17 cellular contexts compared by ENCODE assay signal in the genomic region with DNA sequence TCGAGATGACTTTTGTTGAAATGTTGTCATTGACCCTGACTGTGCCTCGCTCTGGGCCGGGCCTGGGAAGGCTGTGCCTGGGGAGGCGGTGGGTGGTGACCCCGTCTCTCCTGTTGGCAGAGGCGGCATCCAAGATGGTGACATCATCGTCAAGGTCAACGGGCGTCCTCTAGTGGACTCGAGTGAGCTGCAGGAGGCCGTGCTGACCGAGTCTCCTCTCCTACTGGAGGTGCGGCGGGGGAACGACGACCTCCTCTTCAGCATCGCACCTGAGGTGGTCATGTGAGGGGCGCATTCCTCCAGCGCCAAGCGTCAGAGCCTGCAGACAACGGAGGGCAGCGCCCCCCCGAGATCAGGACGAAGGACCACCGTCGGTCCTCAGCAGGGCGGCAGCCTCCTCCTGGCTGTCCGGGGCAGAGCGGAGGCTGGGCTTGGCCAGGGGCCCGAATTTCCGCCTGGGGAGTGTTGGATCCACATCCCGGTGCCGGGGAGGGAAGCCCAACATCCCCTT. TPM values are rescaled to one million over a fixed set of nuclear protein-coding genes. Genes with fewer than 3 reads are reported as not detected.
DNase-seq lines count a peak whose midpoint lies in the region; ATAC-seq and TF ChIP-seq lines count a peak whose summit lies in the region.
"Had no signal": no experiment of that assay in that cellular context is flagged by ENCODE, and none has a peak within 500 bp of the region (broad histone marks: within the 10 kb centered on the region; RNA-seq: fewer than 3 reads in every experiment).

No MANE protein-coding gene starts in this region.

- H3K4me3 Mint-ChIP-seq in MCF 10A (ENCODE audit: unreplicated experiment): no peak overlapping the region
- no peak overlapping the region for H3K4me3 Mint-ChIP-seq in glutamatergic neuron (ENCODE audit: unreplicated experiment)
- H3K4me3 Mint-ChIP-seq: CD8-positive, alpha-beta memory T cell; T-helper 17 cell had no signal

- no peaks in the 10 kb centered on the region for H3K27me3 ChIP-seq in mammary epithelial cell (ENCODE audit: insufficient read depth, low read length)
- H3K27me3 ChIP-seq in mesenchymal stem cell (ENCODE audit: control insufficient read depth in 1 of 2, insufficient read depth in 1 of 2, low read length in 2 of 2): peaks cover 17 to 22% of the 10 kb centered on the region in 2 experiments
- no peaks in the 10 kb centered on the region for H3K27me3 ChIP-seq in aorta (ENCODE audit: control insufficient read depth in 1 of 2, insufficient read depth in 2 of 2, low read length in 1 of 2)

- dilution Hi-C loops in mammary epithelial cell (cut with HindIII; ENCODE audit: low sequenced_read_pairs): loop anchor here (5.0 kb wide), 1 partner anchor 101 kb away; no protein-coding TSS in a partner anchor

- H3K18ac ChIP-seq in mesenchymal stem cell (ENCODE audit: low read depth in 1 of 2, low read length in 2 of 2): peak overlapping the region in 1 of 2 experiments; percentile 42

- H3K27me3 Mint-ChIP-seq in MCF 10A (ENCODE audit: insufficient read depth, unreplicated experiment) (peaks cover 7% of the 10 kb centered on the region), glutamatergic neuron (ENCODE audit: unreplicated experiment) (peaks cover 18% of the 10 kb centered on the region)

- DNase-seq in mammary epithelial cell: no peak
- no peak for DNase-seq in MCF 10A (ENCODE audit: unreplicated experiment)
- peak; percentile 14 for DNase-seq in glutamatergic neuron
- DNase-seq in mesenchymal stem cell: no peak
- peak; percentile 51 to 81 for DNase-seq in aorta
- DNase-seq in ecto neural progenitor cell (ENCODE audit: low spot score): no peak
- DNase-seq in CD1c-positive myeloid dendritic cell (ENCODE audit: extremely low spot score): no peak
- no peak for DNase-seq in OCI-LY7 (ENCODE audit: low spot score)
- DNase-seq: activated naive CD4-positive, alpha-beta T cell treated with Interleukin-2 at 50 U/mL for 16 hours; CD8-positive, alpha-beta memory T cell; mucosa of descending colon; NCI-H1436 treated with DMSO at 0.1 percent for 48 hours; SHP77; stimulated activated naive CD4-positive, alpha-beta T cell; T-helper 17 cell had no signal

- WGBS in mammary epithelial cell (ENCODE audit: low coverage, missing lambda C conversion rate): 69% methylated on average over 16 of the region's 33 CpGs
- 91% methylated on average over 33 of the region's 33 CpGs for WGBS in mesenchymal stem cell
- WGBS in aorta, 2 donors: 80 to 86% methylated on average over 33 of the region's 33 CpGs

- H3K36me3 ChIP-seq in mammary epithelial cell (ENCODE audit: insufficient read depth, low read length): no peaks in the 10 kb centered on the region
- H3K36me3 ChIP-seq in mesenchymal stem cell (ENCODE audit: control insufficient read depth in 1 of 2, insufficient read depth in 2 of 2, low read depth in 1 of 2, low read length in 2 of 2): no peaks in the 10 kb centered on the region
- H3K36me3 ChIP-seq in aorta (ENCODE audit: control insufficient read depth in 1 of 2, insufficient read depth in 2 of 2, low read length in 1 of 2): no peaks in the 10 kb centered on the region
- no peaks in the 10 kb centered on the region for H3K36me3 ChIP-seq in OCI-LY7 (ENCODE audit: insufficient read depth, low read length)

- no peak overlapping the region for H2BK120ac ChIP-seq in mesenchymal stem cell (ENCODE audit: low read depth, low read length)

- H3K27ac ChIP-seq in mammary epithelial cell (ENCODE audit: insufficient read depth, low read depth, low read length) (no peak overlapping the region), mesenchymal stem cell (ENCODE audit: low read length, poor library complexity, severe bottlenecking) (no peak overlapping the region), aorta (ENCODE audit: low read depth in 1 of 2, low read length in 2 of 2) (no peak overlapping the region), OCI-LY7 (ENCODE audit: low read depth, low read length, poor library complexity, severe bottlenecking) (no peak overlapping the region)

- H3K9me3 ChIP-seq in mammary epithelial cell (replicated peaks; ENCODE audit: insufficient read depth, low read length): no peaks in the 10 kb centered on the region
- H3K9me3 ChIP-seq in mesenchymal stem cell (ENCODE audit: control insufficient read depth, low read length): no peaks in the 10 kb centered on the region
- H3K9me3 ChIP-seq in aorta (ENCODE audit: control insufficient read depth, low read length): no peaks in the 10 kb centered on the region
- no peaks in the 10 kb centered on the region for H3K9me3 ChIP-seq in OCI-LY7 (ENCODE audit: low read length)
- H3K9me3 ChIP-seq: mucosa of descending colon had no signal

- in situ Hi-C loops in mammary epithelial cell (cut with MboI; ENCODE audit: low sequenced_read_pairs in 2 of 2): no loop called here

- H2BK12ac ChIP-seq in mesenchymal stem cell (ENCODE audit: low read length in 2 of 2): no peak overlapping the region

- no peaks in the 10 kb centered on the region for H3K79me2 ChIP-seq in mammary epithelial cell (ENCODE audit: insufficient read depth, low read length)
- H3K79me2 ChIP-seq in OCI-LY7 (ENCODE audit: insufficient read depth, low read depth, low read length): no peaks in the 10 kb centered on the region

- H2BK5ac ChIP-seq in mesenchymal stem cell (ENCODE audit: low read depth, low read length, poor library complexity, severe bottlenecking): no peak overlapping the region

- no peaks in the 10 kb centered on the region for H3K9me2 ChIP-seq in OCI-LY7 (ENCODE audit: insufficient read depth, low read length)

- no peaks in the 10 kb centered on the region for H3K79me1 ChIP-seq in mesenchymal stem cell (replicated peaks; ENCODE audit: low read length, poor library complexity, severe bottlenecking)

- peaks cover 13% of the 10 kb centered on the region for H3K4me1 ChIP-seq in mammary epithelial cell (ENCODE audit: insufficient read depth, low read length)
- peaks cover 21% of the 10 kb centered on the region for H3K4me1 ChIP-seq in mesenchymal stem cell (ENCODE audit: control insufficient read depth, insufficient read depth, low read depth, low read length)
- H3K4me1 ChIP-seq in aorta (ENCODE audit: control insufficient read depth in 1 of 2, insufficient read depth in 2 of 2, low read length in 2 of 2): no peaks in the 10 kb centered on the region
- no peaks in the 10 kb centered on the region for H3K4me1 ChIP-seq in OCI-LY7 (ENCODE audit: insufficient read depth, low read length, poor library complexity, severe bottlenecking)

- no peak overlapping the region for H3K4ac ChIP-seq in mesenchymal stem cell (ENCODE audit: low read depth in 1 of 2, low read length in 2 of 2)

- POLR2A ChIA-PET in MCF 10A (lab: Yijun Ruan, JAX) (no interaction called here), OCI-LY7 (lab: Charles Lee) (no interaction called here)

- H3K23ac ChIP-seq in mesenchymal stem cell (ENCODE audit: low read length in 2 of 2): no peak overlapping the region

- H3K4me2 ChIP-seq in mammary epithelial cell (ENCODE audit: insufficient read depth, low read depth, low read length) (no peak overlapping the region), mesenchymal stem cell (ENCODE audit: low read length, poor library complexity, severe bottlenecking) (no peak overlapping the region), OCI-LY7 (ENCODE audit: low read length) (no peak overlapping the region)
- H3K4me2 ChIP-seq: A549 had no signal

- no TSS peak for BruUV-seq in mammary epithelial cell (replicated peaks; lab: Mats Ljungman, UMichigan)
- BruUV-seq in MCF 10A (replicated peaks; lab: Mats Ljungman, UMichigan): no TSS peak
- BruUV-seq in OCI-LY7 (replicated peaks; lab: Mats Ljungman, UMichigan): no TSS peak

- peaks cover 6% of the 10 kb centered on the region for H3K4me1 Mint-ChIP-seq in MCF 10A (ENCODE audit: insufficient read depth, unreplicated experiment)
- peaks cover 6% of the 10 kb centered on the region for H3K4me1 Mint-ChIP-seq in glutamatergic neuron (ENCODE audit: low read depth, unreplicated experiment)
- H3K4me1 Mint-ChIP-seq: CD8-positive, alpha-beta memory T cell; T-helper 17 cell had no signal

- intact Hi-C loops in mammary epithelial cell (cut with micrococcal nuclease): no loop called here
- intact Hi-C loops in MCF 10A (cut with micrococcal nuclease): no loop called here
- intact Hi-C loops in aorta (cut with DNase I): no loop called here
- intact Hi-C loops in OCI-LY7 (cut with micrococcal nuclease; ENCODE audit: unreplicated experiment): no loop called here

- no peak overlapping the region for H3K14ac ChIP-seq in mesenchymal stem cell (ENCODE audit: low read length in 2 of 2)

- H3K27ac Mint-ChIP-seq in MCF 10A (ENCODE audit: low read depth, unreplicated experiment) (no peak overlapping the region), glutamatergic neuron (ENCODE audit: unreplicated experiment) (no peak overlapping the region)
- H3K27ac Mint-ChIP-seq: CD8-positive, alpha-beta memory T cell; T-helper 17 cell had no signal

- H3K36me3 Mint-ChIP-seq in MCF 10A (ENCODE audit: insufficient read depth, unreplicated experiment) (peaks cover 7% of the 10 kb centered on the region), glutamatergic neuron (ENCODE audit: unreplicated experiment) (peaks cover 8% of the 10 kb centered on the region)
- H3K36me3 Mint-ChIP-seq: CD8-positive, alpha-beta memory T cell had no signal

- peak overlapping the region; percentile 27 for H4K8ac ChIP-seq in mesenchymal stem cell (ENCODE audit: low read length)

- H2AK5ac ChIP-seq in mesenchymal stem cell (ENCODE audit: low read length, severe bottlenecking): no peak overlapping the region

- TF ChIP-seq CTCF in mammary epithelial cell (conservative IDR thresholded peaks at IDR 0.05 in 1 of 2, IDR thresholded peaks at IDR 0.05 in 1 of 2; ENCODE audit: extremely low read depth in 1 of 2, insufficient read depth in 1 of 2, low read depth in 1 of 2, low read length in 2 of 2): no peak
- no peak for TF ChIP-seq CTCF in MCF 10A (IDR thresholded peaks at IDR 0.05; ENCODE audit: unreplicated experiment)
- TF ChIP-seq CTCF in glutamatergic neuron (IDR thresholded peaks at IDR 0.05; ENCODE audit: partially characterized antibody, unreplicated experiment): no peak
- TF ChIP-seq CTCF in OCI-LY7 (conservative IDR thresholded peaks at IDR 0.05; ENCODE audit: low read length): no peak

- peak; percentile 37 for ATAC-seq in aorta (ENCODE audit: low FRiP score)
- ATAC-seq: esophagus mucosa, mucosa of descending colon, T-helper 17 cell had no signal

- H4K20me1 ChIP-seq in mammary epithelial cell (ENCODE audit: insufficient read depth, low read length): no peaks in the 10 kb centered on the region
- no peaks in the 10 kb centered on the region for H4K20me1 ChIP-seq in OCI-LY7 (ENCODE audit: insufficient read depth, low read length)

- H2AFZ ChIP-seq in mammary epithelial cell (ENCODE audit: low read depth, low read length) (peak overlapping the region; percentile 67), mesenchymal stem cell (ENCODE audit: low read depth, low read length) (no peak overlapping the region), OCI-LY7 (ENCODE audit: low read length) (no peak overlapping the region)

- H3K4me3 ChIP-seq in mammary epithelial cell (replicated peaks in 1 of 3; ENCODE audit: insufficient read depth in 1 of 3, low read depth in 2 of 3, low read length in 3 of 3) (no peak overlapping the region), mesenchymal stem cell (ENCODE audit: insufficient read depth in 1 of 2, low read depth in 1 of 2, low read length in 2 of 2) (no peak overlapping the region), aorta (ENCODE audit: low read length in 2 of 2) (no peak overlapping the region), OCI-LY7 (ENCODE audit: low read depth, low read length, poor library complexity, severe bottlenecking) (no peak overlapping the region)
- H3K4me3 ChIP-seq: A549, mucosa of descending colon had no signal

- CTCF ChIA-PET in mammary epithelial cell (lab: Charles Lee; ENCODE audit: low non-redundant PET) (no interaction called here), MCF 10A (lab: Yijun Ruan, JAX) (interaction anchor here (1.5 kb wide), 1 partner anchor 28 kb away, joined by 5 read pairs; no protein-coding TSS in a partner anchor), OCI-LY7 (lab: Charles Lee; ENCODE audit: unreplicated experiment) (no interaction called here)

- H2BK15ac ChIP-seq in mesenchymal stem cell (ENCODE audit: low read depth, poor library complexity, severe bottlenecking): no peak overlapping the region

- H3K9me3 Mint-ChIP-seq in MCF 10A (ENCODE audit: unreplicated experiment): no peaks in the 10 kb centered on the region
- peaks cover 5% of the 10 kb centered on the region for H3K9me3 Mint-ChIP-seq in glutamatergic neuron (ENCODE audit: unreplicated experiment)

- H4K91ac ChIP-seq in mesenchymal stem cell (ENCODE audit: low read length): no peak overlapping the region

- no peak overlapping the region for H3K9ac ChIP-seq in mammary epithelial cell (ENCODE audit: insufficient read depth, low read length)
- peak overlapping the region; percentile 0 for H3K9ac ChIP-seq in mesenchymal stem cell (ENCODE audit: low read length)

RNA-seq across cellular contexts. Expression of gene HTRA3, which starts 36.4 kb away (rescaled TPM):
- total RNA-seq in mammary epithelial cell (under 1 TPM in 1 of 2 donors, not detected in 1; 0.17 TPM), MCF 10A (2022) (not detected in 2 replicates), glutamatergic neuron (ENCODE audit: unreplicated experiment) (0.64 TPM), aorta (100 to 1,000 TPM in 1 of 2 donors, 10 to 100 TPM in 1; 31.8 to 129 TPM), OCI-LY7 (2022) (not detected in 2 replicates)
- polyA plus RNA-seq in mammary epithelial cell (not detected), aorta (1 to 10 TPM; 1.1 to 5.2 TPM)
- 2.5 TPM for polyA minus RNA-seq in mammary epithelial cell
- 88.3 TPM for polyA plus RNA-seq in mesenchymal stem cell (2013, experiment 1 of 2)
- polyA plus RNA-seq in mesenchymal stem cell (2013, experiment 2 of 2): 87.5 TPM
- total RNA-seq in OCI-LY7 (2014; rRNA removed; shearing (Covaris generic)): not detected in 2 replicates
- total RNA-seq: CD8-positive, alpha-beta memory T cell; T-helper 17 cell had no signal
- polyA plus RNA-seq: CD8-positive, alpha-beta memory T cell had no signal

Comparison
In these comparisons a context has a peak if more than half of its experiments do, and no peak if none do; other contexts are left out.
1. DNase-seq: peak in glutamatergic neuron (single experiment) and aorta (2 of 2); none in mammary epithelial cell (single experiment), MCF 10A (single experiment), mesenchymal stem cell (single experiment), ecto neural progenitor cell (single experiment), CD1c-positive myeloid dendritic cell (single experiment) and OCI-LY7 (single experiment).
2. RNA of gene HTRA3, which starts 36.4 kb away (total RNA-seq): 31.8 to 129 TPM in aorta; 0.64 TPM in glutamatergic neuron (single experiment), 0.17 TPM in mammary epithelial cell, not detected in MCF 10A and not detected in OCI-LY7; every median in the first group is over 10 times any median in the second.